Comparison of ENCODE assay signal across 8 cellular contexts in the genomic region with DNA sequence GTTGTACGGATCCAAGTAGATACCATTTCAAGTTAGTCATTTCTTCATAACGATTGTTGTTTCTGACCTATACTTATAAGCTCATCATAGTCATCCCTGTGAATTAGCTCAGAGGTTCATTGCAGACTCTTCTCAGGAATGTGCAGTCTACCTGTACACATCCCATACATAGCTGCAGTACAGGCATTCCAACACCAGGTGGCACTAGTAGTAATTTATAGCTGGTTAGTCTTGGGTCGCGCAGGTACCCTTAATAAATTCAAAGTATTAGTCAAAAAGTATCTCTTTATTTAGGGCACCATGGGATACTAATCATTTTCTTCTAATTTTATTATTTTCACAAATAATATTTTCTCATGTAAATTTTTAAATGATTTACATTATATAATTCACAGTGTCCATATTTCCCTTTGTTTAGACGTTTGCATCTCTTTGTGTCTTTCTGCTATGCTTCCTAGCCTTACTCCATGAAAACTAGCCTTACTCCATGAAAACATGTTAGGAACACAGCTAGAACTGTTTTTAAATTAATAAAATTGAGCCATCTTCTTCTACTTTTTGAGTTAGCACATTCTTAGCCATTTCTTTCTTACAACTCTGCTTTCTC.
DNase-seq lines count a peak whose midpoint lies in the region; ATAC-seq and TF ChIP-seq lines count a peak whose summit lies in the region.

No MANE protein-coding gene starts in this region.

- TF ChIP-seq CTCF in 22Rv1 (IDR thresholded peaks at IDR 0.05) = peak; percentile 89
- TF ChIP-seq CTCF in GM12864 (IDR thresholded peaks at IDR 0.05; ENCODE audit: low read depth, low read length, missing control alignments) = peak; percentile 79
- peak; percentile 88 for TF ChIP-seq CTCF in cardiac fibroblast (IDR thresholded peaks at IDR 0.05; ENCODE audit: low read depth, low read length)

- CTCF ChIA-PET in T-cell (lab: Charles Lee) = interaction anchor here (0.7 to 1.2 kb wide), 4 partner anchors 10 to 14 kb away, joined by 3 to 11 read pairs (median 6); no protein-coding TSS in a partner anchor

- ATAC-seq in HG02588 (IDR thresholded peaks at IDR 0.05; ENCODE audit: unreplicated experiment) = peak; percentile 80
- ATAC-seq in T-cell (replicated peaks in 1 of 4) = no peak
- ATAC-seq in left lobe of liver = peak; percentile 67

- H3K4me3 ChIP-seq in GM12864 (ENCODE audit: low read depth, low read length) (no peak overlapping the region), cardiac fibroblast (replicated peaks in 1 of 2; ENCODE audit: low read depth in 2 of 2, low read length in 2 of 2) (no peak overlapping the region)

- H3K27me3 Mint-ChIP-seq in T-cell = no peaks in the 10 kb centered on the region

- POLR2A ChIA-PET in T-cell (lab: Charles Lee) = no interaction called here

- no peak overlapping the region for H3K27ac Mint-ChIP-seq in T-cell

- DNase-seq in GM12864 (ENCODE audit: low read depth) (peak; percentile 31), MV-4-11 (lab: John Stamatoyannopoulos, UW) (peak; percentile 1), T-cell (peak in 19 of 34 experiments; percentile 1 to 32 (median 11)), cardiac fibroblast (ENCODE audit: low read depth in 2 of 2) (peak; percentile 61), left lobe of liver (ENCODE audit: low spot score) (peak; percentile 60)
- DNase-seq in stimulated activated CD8-positive, alpha-beta memory T cell treated with anti-CD3 and anti-CD28 coated beads, Interleukin-2, amount 100 ng/mL, for 48 hours (ENCODE audit: low read depth in 2 of 2) = peak; percentile 24 to 32

- peaks cover 0 to 3% (median 0%) of the 10 kb centered on the region in 3 donors for H3K9me3 Mint-ChIP-seq in T-cell

- no peaks in the 10 kb centered on the region for H3K36me3 Mint-ChIP-seq in T-cell

- H3K4me3 Mint-ChIP-seq in T-cell = no peak overlapping the region

- H3K27ac ChIP-seq in 22Rv1 = peak overlapping the region; percentile 72

- no peaks in the 10 kb centered on the region for H3K4me1 Mint-ChIP-seq in T-cell

Comparison
In these comparisons a context has a peak if more than half of its experiments do, and no peak if none do; other contexts are left out.
1. DNase-seq: peak in every context shown above with its lines; median percentile 61 in cardiac fibroblast; 60 in left lobe of liver; 31 in GM12864; 28 in stimulated activated CD8-positive, alpha-beta memory T cell treated with anti-CD3 and anti-CD28 coated beads, Interleukin-2, amount 100 ng/mL, for 48 hours; 11 in T-cell; 1 in MV-4-11.
2. ATAC-seq: peak in HG02588 (single experiment) and left lobe of liver (single experiment); none in T-cell (0 of 4).
3. Peak in every context shown above with its lines, with median percentiles within 50 percentile points of each other: CTCF ChIP-seq.